Comparison of ENCODE assay signal across 17 cellular contexts in the genomic region with DNA sequence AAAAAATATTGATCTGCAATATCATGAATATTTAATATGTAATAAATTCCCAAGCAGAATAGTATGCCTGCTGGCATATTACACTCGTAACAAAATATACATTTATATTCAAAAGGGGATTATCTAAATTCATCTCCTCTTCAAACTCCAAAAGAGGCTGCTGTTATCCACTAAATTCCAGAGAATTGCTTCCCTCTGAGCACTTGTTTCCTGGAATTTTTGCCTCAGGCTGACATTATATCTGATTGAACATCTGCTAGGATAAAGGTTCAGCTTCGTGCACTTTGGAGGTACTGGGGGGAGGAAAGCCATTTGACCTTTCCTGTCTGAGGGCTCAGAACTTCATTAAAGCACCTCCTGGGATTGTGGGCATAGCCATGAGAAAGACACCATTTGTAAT. TPM values are rescaled to one million over a fixed set of nuclear protein-coding genes. Genes with fewer than 3 reads are reported as not detected.
"Had no signal": no experiment of that assay in that cellular context is flagged by ENCODE, and none has a peak within 500 bp of the region (broad histone marks: within the 10 kb centered on the region; RNA-seq: fewer than 3 reads in every experiment).

No MANE protein-coding gene starts in this region.

- H3K9me3 Mint-ChIP-seq: activated CD4-positive, alpha-beta memory T cell treated with anti-CD3 and anti-CD28 coated beads for 36 hours; naive B cell; stimulated activated naive B cell treated with anti-CD40 and anti-IgM and Interleukin-4, amounts not matched to agents 10 μg/mL and 1 μg/mL and 100 μg/mL, for 72 hours had no signal

- H3K27me3 ChIP-seq: hepatocyte had no signal

- H3K4me3 ChIP-seq: gastrocnemius medialis, hepatocyte, tibial nerve had no signal

- ATAC-seq: gastrocnemius medialis; right cardiac atrium; stimulated activated naive B cell treated with anti-CD40 and anti-IgM and Interleukin-4, amounts not matched to agents 10 μg/mL and 1 μg/mL and 100 μg/mL, for 72 hours had no signal

- H3K36me3 Mint-ChIP-seq: activated CD4-positive, alpha-beta memory T cell treated with anti-CD3 and anti-CD28 coated beads for 36 hours; naive B cell; stimulated activated naive B cell treated with anti-CD40 and anti-IgM and Interleukin-4, amounts not matched to agents 10 μg/mL and 1 μg/mL and 100 μg/mL, for 72 hours had no signal

- H3K36me3 ChIP-seq: gastrocnemius medialis, tibial nerve had no signal

- H3K27ac ChIP-seq: epithelial cell of prostate, gastrocnemius medialis, hepatocyte, tibial nerve had no signal

- H3K27ac Mint-ChIP-seq: activated CD4-positive, alpha-beta memory T cell treated with anti-CD3 and anti-CD28 coated beads for 36 hours; naive B cell; progenitor cell of endocrine pancreas; stimulated activated naive B cell treated with anti-CD40 and anti-IgM and Interleukin-4, amounts not matched to agents 10 μg/mL and 1 μg/mL and 100 μg/mL, for 72 hours had no signal

- H3K4me3 Mint-ChIP-seq: activated CD4-positive, alpha-beta memory T cell treated with anti-CD3 and anti-CD28 coated beads for 36 hours; naive B cell; stimulated activated naive B cell treated with anti-CD40 and anti-IgM and Interleukin-4, amounts not matched to agents 10 μg/mL and 1 μg/mL and 100 μg/mL, for 72 hours had no signal

- H3K9me3 ChIP-seq: gastrocnemius medialis, tibial nerve had no signal

- DNase-seq: activated CD4-positive, alpha-beta memory T cell treated with anti-CD3 and anti-CD28 coated beads for 36 hours; activated CD4-positive, CD25-positive, alpha-beta regulatory T cell treated with anti-CD3 and anti-CD28 coated beads, Interleukin-2, amount 50 U/mL, for 72 hours; activated T-cell treated with anti-CD3 and anti-CD28 coated beads, Interleukin-2, amount 50 U/mL, for 48 hours; aorta; effector CD4-positive, alpha-beta T cell; gastrocnemius medialis; midbrain; naive B cell; right cardiac atrium; small intestine; stimulated activated naive B cell treated with anti-CD40 and anti-IgM and Interleukin-4, amounts not matched to agents 10 μg/mL and 1 μg/mL and 100 μg/mL, for 72 hours; T-helper 9 cell had no signal

RNA-seq across cellular contexts. Expression of a gene that starts 4.3 kb away (rescaled TPM):
- total RNA-seq: activated CD4-positive, alpha-beta memory T cell treated with anti-CD3 and anti-CD28 coated beads for 36 hours; gastrocnemius medialis; subcutaneous adipose tissue; tibial nerve had no signal
